In the genomic region with DNA sequence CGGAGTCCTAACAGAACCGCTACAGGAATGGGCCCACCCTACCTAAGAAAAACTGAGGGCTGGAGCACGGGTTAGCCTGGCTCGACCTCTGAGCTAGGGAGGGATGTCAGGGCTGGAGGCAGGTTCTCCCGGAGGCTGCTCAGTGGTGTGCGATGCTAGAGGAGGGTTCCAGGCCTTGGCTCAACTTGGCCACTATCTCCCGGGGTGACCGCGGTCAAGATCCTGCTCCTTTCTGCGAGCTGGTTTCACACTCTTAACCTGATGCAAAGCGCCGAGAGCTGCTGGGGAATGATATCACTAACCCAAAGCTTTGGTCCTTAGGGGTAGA, we compare ENCODE assay signal across 1 cellular context.
TF ChIP-seq lines count a peak whose summit lies in the region.

No MANE protein-coding gene starts in this region.

TF ChIP-seq in IMR-90, 13 proteins besides CTCF, POLR2A, EP300 and RAD21 (continued from another document):
- TF ChIP-seq ELK1 (IDR thresholded peaks at IDR 0.05; ENCODE audit: borderline replicate concordance, low read depth, low read length) = no peak
- TF ChIP-seq RCOR1 (IDR thresholded peaks at IDR 0.05; ENCODE audit: insufficient replicate concordance, low read length) = no peak
- no peak for TF ChIP-seq MAFK (IDR thresholded peaks at IDR 0.05; ENCODE audit: low read depth, low read length)
- no peak for TF ChIP-seq SMC3 (IDR thresholded peaks at IDR 0.05; ENCODE audit: low read depth, low read length)
- no peak for TF ChIP-seq FOS (IDR thresholded peaks at IDR 0.05; ENCODE audit: low read depth, low read length)
- no peak for TF ChIP-seq MXI1 (IDR thresholded peaks at IDR 0.05; ENCODE audit: borderline replicate concordance, low read depth, low read length)
- TF ChIP-seq, protein P1, sequence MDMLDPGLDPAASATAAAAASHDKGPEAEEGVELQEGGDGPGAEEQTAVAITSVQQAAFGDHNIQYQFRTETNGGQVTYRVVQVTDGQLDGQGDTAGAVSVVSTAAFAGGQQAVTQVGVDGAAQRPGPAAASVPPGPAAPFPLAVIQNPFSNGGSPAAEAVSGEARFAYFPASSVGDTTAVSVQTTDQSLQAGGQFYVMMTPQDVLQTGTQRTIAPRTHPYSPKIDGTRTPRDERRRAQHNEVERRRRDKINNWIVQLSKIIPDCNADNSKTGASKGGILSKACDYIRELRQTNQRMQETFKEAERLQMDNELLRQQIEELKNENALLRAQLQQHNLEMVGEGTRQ (IDR thresholded peaks at IDR 0.05; ENCODE audit: low read depth, low read length) = no peak
TF ChIP-seq in IMR-90: peak in this region for 0.
